In the genomic region with DNA sequence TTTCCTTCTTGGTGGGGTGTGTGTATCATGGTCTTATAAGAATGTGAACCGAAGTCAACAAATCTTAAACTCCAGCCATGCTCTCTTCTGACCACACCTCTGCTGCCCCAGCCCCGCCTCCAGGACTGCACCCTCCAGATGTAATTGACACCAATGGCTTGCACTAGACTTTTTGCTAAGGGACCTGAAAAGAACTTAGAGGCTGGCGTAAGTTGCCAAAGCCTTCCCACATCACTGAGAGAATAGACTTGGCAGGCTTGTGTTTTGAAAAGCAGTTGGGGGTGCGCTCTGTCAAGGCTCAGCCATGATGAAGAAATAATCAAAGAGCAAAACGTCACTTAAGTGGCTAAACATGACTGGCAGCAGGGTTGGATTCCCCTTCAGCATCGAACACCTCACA, we compare ENCODE assay signal across 26 cellular contexts.
DNase-seq lines count a peak whose midpoint lies in the region; ATAC-seq and TF ChIP-seq lines count a peak whose summit lies in the region.
"Had no signal": no experiment of that assay in that cellular context is flagged by ENCODE, and none has a peak within 500 bp of the region (broad histone marks: within the 10 kb centered on the region; RNA-seq: fewer than 3 reads in every experiment).

No MANE protein-coding gene starts in this region.

- no peak overlapping the region for H4K91ac ChIP-seq in H9 (ENCODE audit: insufficient read length, low read depth, low read length)

- H3K9me3 ChIP-seq in H9 (ENCODE audit: control insufficient read depth, low read depth, low read length) (no peaks in the 10 kb centered on the region), esophagus muscularis mucosa (no peaks in the 10 kb centered on the region), neuron (ENCODE audit: low read length) (no peaks in the 10 kb centered on the region)
- H3K9me3 ChIP-seq: gastroesophageal sphincter, SJCRH30, spleen had no signal

- H3K27ac ChIP-seq in H9 (ENCODE audit: insufficient read length, low read depth, low read length) (no peak overlapping the region), esophagus muscularis mucosa (replicated peaks in 1 of 4) (no peak overlapping the region)
- H3K27ac ChIP-seq: BLaER1 treated with 17β-estradiol and CSF1 and Interleukin-3, amounts not matched to agents 10 nM and 100 nM; gastroesophageal sphincter; hepatocyte; parathyroid adenoma; SJCRH30; spleen had no signal

- TF ChIP-seq POLR2A in esophagus muscularis mucosa (IDR thresholded peaks at IDR 0.05; ENCODE audit: low read depth) = no peak

- no peak overlapping the region for H2BK5ac ChIP-seq in H9 (ENCODE audit: insufficient read length, low read length)

- H3K4me3 ChIP-seq in esophagus muscularis mucosa (no peak overlapping the region), neuron (ENCODE audit: low read length) (peak overlapping the region; percentile 15)
- H3K4me3 ChIP-seq: BLaER1 treated with 17β-estradiol and CSF1 and Interleukin-3, amounts not matched to agents 10 nM and 100 nM; gastroesophageal sphincter; hepatocyte; SJCRH30; spleen had no signal

- no peaks in the 10 kb centered on the region for H4K20me1 ChIP-seq in H9 (ENCODE audit: control insufficient read depth, insufficient read depth, insufficient read length)
- H4K20me1 ChIP-seq: BLaER1 treated with 17β-estradiol and CSF1 and Interleukin-3, amounts not matched to agents 10 nM and 100 nM had no signal

- no peak overlapping the region for H2BK120ac ChIP-seq in H9 (ENCODE audit: low read depth, low read length, poor library complexity, severe bottlenecking)

- intact Hi-C loops in esophagus muscularis mucosa (cut with DNase I) = no loop called here

- H2AFZ ChIP-seq in H9 (ENCODE audit: low read length) (no peak overlapping the region), neuron (ENCODE audit: low read depth, low read length) (no peak overlapping the region)
- H2AFZ ChIP-seq: hepatocyte, parathyroid adenoma had no signal

- no peaks in the 10 kb centered on the region for H3K23me2 ChIP-seq in H9 (ENCODE audit: insufficient read length, low read depth, low read length, poor library complexity, severe bottlenecking)

- peaks cover 83 to 87% of the 10 kb centered on the region in 2 experiments for H3K4me1 Mint-ChIP-seq in H9
- H3K4me1 Mint-ChIP-seq: naive thymus-derived CD4-positive, alpha-beta T cell had no signal

- no peak overlapping the region for H3K23ac ChIP-seq in H9 (ENCODE audit: insufficient read length, low read depth, low read length)

- no peaks in the 10 kb centered on the region for H3K27me3 Mint-ChIP-seq in H9 (ENCODE audit: low read depth)

- no peak overlapping the region for H3K14ac ChIP-seq in H9 (ENCODE audit: insufficient read depth, low read length)

- no peak overlapping the region for H3K18ac ChIP-seq in H9 (ENCODE audit: insufficient read length, low read depth, low read length)

- no CpG with 5 or more reads among the region's 6 CpGs for WGBS in H9 (ENCODE audit: extremely low coverage, insufficient read length, low lambda C conversion rate)
- 72% methylated on average over 6 of the region's 6 CpGs for WGBS in esophagus muscularis mucosa

- no peak for TF ChIP-seq EP300 in esophagus muscularis mucosa (IDR thresholded peaks at IDR 0.05)

- no peak overlapping the region for H3K9ac ChIP-seq in H9 (ENCODE audit: extremely low read depth, insufficient read length, low read length)
- H3K9ac ChIP-seq: BLaER1 treated with 17β-estradiol and CSF1 and Interleukin-3, amounts not matched to agents 10 nM and 100 nM; parathyroid adenoma had no signal

- H3K36me3 ChIP-seq in esophagus muscularis mucosa (no peaks in the 10 kb centered on the region), neuron (ENCODE audit: insufficient read depth, low read length) (no peaks in the 10 kb centered on the region)
- H3K36me3 ChIP-seq: BLaER1 treated with 17β-estradiol and CSF1 and Interleukin-3, amounts not matched to agents 10 nM and 100 nM; gastroesophageal sphincter; SJCRH30; spleen had no signal

- peak overlapping the region; percentile 24 to 89 (median 88); a peak in 5 of 7 replicates for H3K27ac Mint-ChIP-seq in H9
- H3K27ac Mint-ChIP-seq: activated CD8-positive, alpha-beta T cell treated with anti-CD3 and anti-CD28 coated beads for 36 hours; activated naive CD4-positive, alpha-beta T cell treated with anti-CD3 and anti-CD28 coated beads, Interleukin-2, amount 50 U/mL, for 72 hours; activated T-helper 2 cell treated with anti-CD3 and anti-CD28 coated beads, Interferon-gamma antibody, Interleukin-2, Interleukin-4, amounts not matched to agents 10 μg/mL and 5 μg/mL and 100 μg/mL, durations not matched to agents 14 hours and 24 hours and 36 hours; HFFc6; naive thymus-derived CD4-positive, alpha-beta T cell had no signal

- peak overlapping the region; percentile 9 to 17; a peak in 2 of 5 replicates for H3K4me3 Mint-ChIP-seq in H9
- H3K4me3 Mint-ChIP-seq: activated CD8-positive, alpha-beta T cell treated with anti-CD3 and anti-CD28 coated beads for 36 hours; HFFc6; naive thymus-derived CD4-positive, alpha-beta T cell had no signal

- no peak overlapping the region for H2BK12ac ChIP-seq in H9 (ENCODE audit: insufficient read length, low read depth, low read length)

- H3K4me1 ChIP-seq in H9 (ENCODE audit: insufficient read depth, low read length) (peaks cover 26% of the 10 kb centered on the region), esophagus muscularis mucosa (peaks cover 0 to 20% (median 9%) of the 10 kb centered on the region in 4 donors), neuron (ENCODE audit: insufficient read depth, low read length) (peaks cover 29% of the 10 kb centered on the region)
- H3K4me1 ChIP-seq: BLaER1 treated with 17β-estradiol and CSF1 and Interleukin-3, amounts not matched to agents 10 nM and 100 nM; parathyroid adenoma; SJCRH30 had no signal

- H3K4me2 ChIP-seq in H9 (ENCODE audit: insufficient read depth, insufficient read length, low read length) = no peak overlapping the region
- H3K4me2 ChIP-seq: BLaER1 treated with 17β-estradiol and CSF1 and Interleukin-3, amounts not matched to agents 10 nM and 100 nM; hepatocyte had no signal

- H3K4ac ChIP-seq in H9 (ENCODE audit: low read depth, low read length) = no peak overlapping the region

- no peak overlapping the region for H4K5ac ChIP-seq in H9 (ENCODE audit: insufficient read length, low read depth, low read length)

- H3K36me3 Mint-ChIP-seq in H9 (ENCODE audit: insufficient read depth in 1 of 3, low read depth in 3 of 3) = peaks cover 8 to 14% (median 12%) of the 10 kb centered on the region in 3 experiments
- H3K36me3 Mint-ChIP-seq: activated naive CD4-positive, alpha-beta T cell treated with anti-CD3 and anti-CD28 coated beads, Interleukin-2, amount 50 U/mL, for 72 hours; naive thymus-derived CD4-positive, alpha-beta T cell had no signal

- H3K79me1 ChIP-seq in H9 (ENCODE audit: insufficient read depth, low read depth, low read length, poor library complexity, severe bottlenecking) = peaks cover 2% of the 10 kb centered on the region

- no peak overlapping the region for H2BK20ac ChIP-seq in H9 (ENCODE audit: low read depth, low read length, poor library complexity, severe bottlenecking)

- peaks cover 0 to 6% of the 10 kb centered on the region in 2 experiments; a peak in 3 of 5 replicates for H3K9me3 Mint-ChIP-seq in H9
- H3K9me3 Mint-ChIP-seq: activated CD8-positive, alpha-beta T cell treated with anti-CD3 and anti-CD28 coated beads for 36 hours; activated naive CD4-positive, alpha-beta T cell treated with anti-CD3 and anti-CD28 coated beads, Interleukin-2, amount 50 U/mL, for 72 hours; activated T-helper 2 cell treated with anti-CD3 and anti-CD28 coated beads, Interferon-gamma antibody, Interleukin-2, Interleukin-4, amounts not matched to agents 10 μg/mL and 5 μg/mL and 100 μg/mL, durations not matched to agents 14 hours and 24 hours and 36 hours had no signal

- ATAC-seq in GM21576 (IDR thresholded peaks at IDR 0.05; ENCODE audit: unreplicated experiment) = no peak
- ATAC-seq: activated CD4-positive, CD25-positive, alpha-beta regulatory T cell treated with anti-CD3 and anti-CD28 coated beads, Interleukin-2, amount 50 U/mL, for 24 hours; activated CD8-positive, alpha-beta T cell treated with anti-CD3 and anti-CD28 coated beads for 36 hours; activated naive CD4-positive, alpha-beta T cell treated with anti-CD3 and anti-CD28 coated beads, Interleukin-2, amount 50 U/mL, for 72 hours; gastroesophageal sphincter; left ventricle myocardium superior; naive thymus-derived CD4-positive, alpha-beta T cell had no signal

- H3K27me3 ChIP-seq in H9 (ENCODE audit: insufficient read depth, low read length) (no peaks in the 10 kb centered on the region), esophagus muscularis mucosa (peaks cover 0 to 4% (median 0%) of the 10 kb centered on the region in 4 donors), neuron (ENCODE audit: insufficient read depth, low read length) (no peaks in the 10 kb centered on the region)
- H3K27me3 ChIP-seq: BLaER1 treated with 17β-estradiol and CSF1 and Interleukin-3, amounts not matched to agents 10 nM and 100 nM; gastroesophageal sphincter; hepatocyte had no signal

- H2AK5ac ChIP-seq in H9 (ENCODE audit: insufficient read length, low read length) = no peak overlapping the region

- H4K8ac ChIP-seq in H9 (replicated peaks; ENCODE audit: insufficient read length, low read depth, low read length) = no peak overlapping the region

- no peak overlapping the region for H3T11ph ChIP-seq in H9 (ENCODE audit: low read length)

- H3K79me2 ChIP-seq in H9 (ENCODE audit: insufficient read depth, low read length) = no peaks in the 10 kb centered on the region
- H3K79me2 ChIP-seq: hepatocyte, parathyroid adenoma had no signal

- H3K56ac ChIP-seq in H9 (ENCODE audit: insufficient read length, low read depth, low read length) = no peak overlapping the region

- DNase-seq in H9 = peak; percentile 43
- DNase-seq in SK-N-DZ (ENCODE audit: low spot score) = peak; percentile 33
- peak; percentile 57 for DNase-seq in esophagus muscularis mucosa (ENCODE audit: extremely low spot score)
- no peak for DNase-seq in NCI-H2029 treated with DMSO at 0.1 percent for 48 hours (lab: John Stamatoyannopoulos, UW)
- no peak for DNase-seq in DMS79 treated with DMSO at 0.1 percent for 48 hours (lab: John Stamatoyannopoulos, UW)
- DNase-seq: activated CD8-positive, alpha-beta T cell treated with anti-CD3 and anti-CD28 coated beads for 36 hours; COR-L47; HFFc6; Karpas-422; left ventricle myocardium superior; midbrain; naive thymus-derived CD4-positive, alpha-beta T cell; NCI-H1436 treated with DMSO at 0.1 percent for 48 hours; NCI-H526; spleen; T-helper 1 cell had no signal

- TF ChIP-seq CTCF in H9 (conservative IDR thresholded peaks at IDR 0.05) (no peak), esophagus muscularis mucosa (IDR thresholded peaks at IDR 0.05) (no peak)

- H2BK15ac ChIP-seq in H9 (ENCODE audit: low read depth, low read length) = no peak overlapping the region

Comparison
In these comparisons a context has a peak if more than half of its experiments do, and no peak if none do; other contexts are left out.
1. DNase-seq: peak in H9 (single experiment), SK-N-DZ (single experiment) and esophagus muscularis mucosa (single experiment); none in NCI-H2029 treated with DMSO at 0.1 percent for 48 hours (single experiment) and DMS79 treated with DMSO at 0.1 percent for 48 hours (single experiment).